4 cellular contexts compared by ENCODE assay signal in genomic region chrX:44850891-44851290, GRCh38. TPM values are rescaled to one million over a fixed set of nuclear protein-coding genes. Genes with fewer than 3 reads are reported as not detected.
"Had no signal": no experiment of that assay in that cellular context is flagged by ENCODE, and none has a peak within 500 bp of the region (broad histone marks: within the 10 kb centered on the region; RNA-seq: fewer than 3 reads in every experiment).

No MANE protein-coding gene starts in this region.

RNA-seq across cellular contexts. Expression of gene DUSP21, which starts 7.1 kb away (rescaled TPM):
- total RNA-seq: HepG2, HT-29, SK-MEL-5 had no signal
- polyA plus RNA-seq: HepG2, IgD-negative memory B cell had no signal
